ENCODE assay signal across 1 cellular context in genomic region chr9:112084334-112084733, GRCh38.
TF ChIP-seq lines count a peak whose summit lies in the region.

No MANE protein-coding gene starts in this region.

TF ChIP-seq in IMR-90, 13 proteins besides CTCF, POLR2A, EP300 and RAD21:
- TF ChIP-seq MXI1 (IDR thresholded peaks at IDR 0.05; ENCODE audit: borderline replicate concordance, low read depth, low read length) (no peak), SMC3 (IDR thresholded peaks at IDR 0.05; ENCODE audit: low read depth, low read length) (no peak), USF2 (IDR thresholded peaks at IDR 0.05; ENCODE audit: low read depth, low read length) (no peak), BHLHE40 (IDR thresholded peaks at IDR 0.05; ENCODE audit: low read depth, low read length) (no peak)
